Comparison of ENCODE assay signal across 1 cellular context in genomic region chr1:152026895-152027294, GRCh38.
TF ChIP-seq lines count a peak whose summit lies in the region.

No MANE protein-coding gene starts in this region.

TF ChIP-seq in IMR-90, 13 proteins besides CTCF, POLR2A, EP300 and RAD21:
- TF ChIP-seq USF2 (IDR thresholded peaks at IDR 0.05; ENCODE audit: low read depth, low read length), result no peak
- no peak for TF ChIP-seq CEBPB (IDR thresholded peaks at IDR 0.05; ENCODE audit: low read depth, low read length)
- no peak for TF ChIP-seq MAFK (IDR thresholded peaks at IDR 0.05; ENCODE audit: low read depth, low read length)
- no peak for TF ChIP-seq BHLHE40 (IDR thresholded peaks at IDR 0.05; ENCODE audit: low read depth, low read length)
- no peak for TF ChIP-seq RCOR1 (IDR thresholded peaks at IDR 0.05; ENCODE audit: insufficient replicate concordance, low read length)
- no peak for TF ChIP-seq MAZ (IDR thresholded peaks at IDR 0.05; ENCODE audit: borderline replicate concordance, low read depth, low read length)
- TF ChIP-seq RFX5 (IDR thresholded peaks at IDR 0.05; ENCODE audit: low read depth, low read length), result no peak
